24 cellular contexts compared by ENCODE assay signal in genomic region chr18:68284236-68284635, GRCh38.
"Had no signal": no experiment of that assay in that cellular context is flagged by ENCODE, and none has a peak within 500 bp of the region (broad histone marks: within the 10 kb centered on the region; RNA-seq: fewer than 3 reads in every experiment).

No MANE protein-coding gene starts in this region.

- H3K27me3 ChIP-seq: hepatocyte, right lobe of liver, spleen, testis, tibial nerve, upper lobe of right lung, vagina had no signal

- ATAC-seq: left cardiac atrium; lower lobe of right lung; natural killer cell treated with Interleukin-12 subunit alpha and Interleukin-12 subunit beta and Interleukin-15 and Interleukin-18, amount 100 ng/mL, for 72 hours; psoas muscle; right lobe of liver; stimulated activated memory B cell treated with anti-CD40 and anti-IgM and Interleukin-4, amounts not matched to agents 10 μg/mL and 1 μg/mL and 100 μg/mL, for 72 hours; upper lobe of right lung had no signal

- H3K9me3 ChIP-seq: left ventricle myocardium inferior, lower lobe of right lung, psoas muscle, right lobe of liver, spleen, testis, tibial nerve, upper lobe of right lung, vagina had no signal

- DNase-seq: dorsolateral prefrontal cortex; effector CD8-positive, alpha-beta T cell; foreskin melanocyte; head of caudate nucleus; kidney; left cardiac atrium; left ventricle myocardium inferior; lower lobe of right lung; occipital lobe; psoas muscle; retina; right lobe of liver; spleen; stimulated activated CD4-positive, alpha-beta T cell treated with anti-CD3 and anti-CD28 coated beads, Interleukin-15, amount 100 ng/mL, for 24 hours; stimulated activated CD4-positive, alpha-beta T cell treated with anti-CD3 and anti-CD28 coated beads, Interleukin-1b, Interleukin-23, amount 100 ng/mL, for 48 hours; stimulated activated CD4-positive, alpha-beta T cell treated with anti-CD3 and anti-CD28 coated beads, Interleukin-4, amount 100 ng/mL, for 24 hours; testis; upper lobe of right lung had no signal

- H3K4me1 ChIP-seq: left ventricle myocardium inferior, lower lobe of right lung, parathyroid adenoma, psoas muscle, right lobe of liver, spleen, testis, tibial nerve, upper lobe of right lung, vagina had no signal

- H3K36me3 ChIP-seq: left ventricle myocardium inferior, lower lobe of right lung, right lobe of liver, spleen, tibial nerve, upper lobe of right lung, vagina had no signal

- H3K27ac ChIP-seq: dorsolateral prefrontal cortex, hepatocyte, left ventricle myocardium inferior, lower lobe of right lung, parathyroid adenoma, psoas muscle, right lobe of liver, spleen, testis, tibial nerve, upper lobe of right lung, vagina had no signal

- H3K4me3 ChIP-seq: dorsolateral prefrontal cortex, hepatocyte, left ventricle myocardium inferior, lower lobe of right lung, psoas muscle, right lobe of liver, spleen, testis, tibial nerve, upper lobe of right lung, vagina had no signal
